10 cellular contexts compared by ENCODE assay signal in the genomic region with DNA sequence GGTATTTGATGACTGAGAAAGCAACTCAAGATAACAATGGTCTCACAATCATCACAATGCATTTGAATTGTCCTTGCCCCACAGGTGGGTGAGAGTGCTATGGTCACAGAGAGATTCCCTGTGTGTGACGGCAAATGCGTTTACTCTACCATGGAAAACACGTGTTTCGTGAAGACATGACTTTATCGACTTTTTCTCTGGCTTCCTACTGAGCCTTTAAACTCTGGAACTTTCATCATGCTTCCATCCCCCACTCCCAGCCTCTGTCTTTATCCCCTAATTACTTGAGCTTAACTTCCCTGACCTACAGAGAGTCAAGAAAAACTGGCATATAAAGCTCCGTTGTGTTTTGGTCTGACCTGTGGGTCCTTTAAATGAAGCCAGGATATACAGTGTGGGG.
"Had no signal": no experiment of that assay in that cellular context is flagged by ENCODE, and none has a peak within 500 bp of the region (broad histone marks: within the 10 kb centered on the region; RNA-seq: fewer than 3 reads in every experiment).

No MANE protein-coding gene starts in this region.

- ATAC-seq: activated CD4-positive, CD25-positive, alpha-beta regulatory T cell treated with anti-CD3 and anti-CD28 coated beads, Interleukin-2, amount 50 U/mL, for 24 hours; left lung; pancreas had no signal

- H3K36me3 ChIP-seq: adrenal gland, colonic mucosa, left lung, pancreas had no signal

- DNase-seq: activated naive CD4-positive, alpha-beta T cell treated with anti-CD3 and anti-CD28 coated beads, Interleukin-2, amount 50 U/mL, for 16 hours; adrenal gland; colonic mucosa; effector CD8-positive, alpha-beta T cell; left lung; mesenchymal stem cell; pancreas had no signal

- H3K4me1 ChIP-seq: adrenal gland, colonic mucosa, left lung, pancreas had no signal

- H3K4me3 ChIP-seq: adrenal gland, colonic mucosa, left lung, pancreas, skin epidermis had no signal

- H3K27ac ChIP-seq: adrenal gland, colonic mucosa, epithelial cell of prostate, left lung, pancreas, skin epidermis had no signal

- H3K27me3 ChIP-seq: adrenal gland, colonic mucosa, left lung, pancreas had no signal

- H3K9me3 ChIP-seq: adrenal gland, colonic mucosa, pancreas had no signal
